Comparison of ENCODE assay signal across 14 cellular contexts in genomic region chr15:90617171-90617570, GRCh38.
A peak's percentile ranks its signal among the peaks of the same experiment; 100 is the strongest.
DNase-seq lines count a peak whose midpoint lies in the region; ATAC-seq and TF ChIP-seq lines count a peak whose summit lies in the region.
"Had no signal": no experiment of that assay in that cellular context is flagged by ENCODE, and none has a peak within 500 bp of the region (broad histone marks: within the 10 kb centered on the region; RNA-seq: fewer than 3 reads in every experiment).

No MANE protein-coding gene starts in this region.

- H3K9me3 ChIP-seq in left ventricle myocardium inferior (replicated peaks), result no peaks in the 10 kb centered on the region
- no peaks in the 10 kb centered on the region for H3K9me3 ChIP-seq in right atrium auricular region
- H3K9me3 ChIP-seq: HAP-1 had no signal

- intact Hi-C loops in left ventricle myocardium inferior (cut with micrococcal nuclease), result no loop called here

- DNase-seq in left ventricle myocardium inferior, result no peak
- no peak for DNase-seq in right atrium auricular region (ENCODE audit: low spot score)
- DNase-seq in activated naive CD8-positive, alpha-beta T cell treated with anti-CD3 and anti-CD28 coated beads, Interleukin-2, amount 50 U/mL, for 24 hours, result no peak
- DNase-seq in C1 segment of cervical spinal cord (lab: John Stamatoyannopoulos, UW), result no peak
- no peak for DNase-seq in globus pallidus (ENCODE audit: low spot score)
- no peak for DNase-seq in OCI-M2 (lab: John Stamatoyannopoulos, UW; ENCODE audit: unreplicated experiment)
- no peak for DNase-seq in stimulated activated CD4-positive, alpha-beta T cell treated with anti-CD3 and anti-CD28 coated beads, Interleukin-12 subunit alpha, Interleukin-12 subunit beta, amount 100 ng/mL, for 4 hours
- DNase-seq: activated effector memory CD4-positive, alpha-beta T cell treated with anti-CD3 and anti-CD28 coated beads, Interleukin-2, amount 50 U/mL, for 16 hours; natural killer cell; NCI-H1930; NCI-H446 treated with DMSO at 0.1 percent for 48 hours had no signal

- H3K36me3 Mint-ChIP-seq in activated naive CD8-positive, alpha-beta T cell treated with anti-CD3 and anti-CD28 coated beads, Interleukin-2, amount 50 U/mL, for 24 hours (ENCODE audit: low read depth), result peaks cover 26% of the 10 kb centered on the region
- H3K36me3 Mint-ChIP-seq in nephron (ENCODE audit: low read depth), result peaks cover 56% of the 10 kb centered on the region
- H3K36me3 Mint-ChIP-seq: natural killer cell had no signal

- ATAC-seq in activated naive CD8-positive, alpha-beta T cell treated with anti-CD3 and anti-CD28 coated beads, Interleukin-2, amount 50 U/mL, for 24 hours, result peak; percentile 75
- ATAC-seq: natural killer cell had no signal

- H3K27ac Mint-ChIP-seq in activated naive CD8-positive, alpha-beta T cell treated with anti-CD3 and anti-CD28 coated beads, Interleukin-2, amount 50 U/mL, for 24 hours, result peak overlapping the region; percentile 27
- peak overlapping the region in 2 of 3 experiments; percentile 2 to 24 for H3K27ac Mint-ChIP-seq in nephron

- H3K27me3 Mint-ChIP-seq in activated naive CD8-positive, alpha-beta T cell treated with anti-CD3 and anti-CD28 coated beads, Interleukin-2, amount 50 U/mL, for 24 hours, result no peaks in the 10 kb centered on the region
- no peaks in the 10 kb centered on the region for H3K27me3 Mint-ChIP-seq in nephron (ENCODE audit: low read depth)

- no peaks in the 10 kb centered on the region for H3K9me3 Mint-ChIP-seq in activated naive CD8-positive, alpha-beta T cell treated with anti-CD3 and anti-CD28 coated beads, Interleukin-2, amount 50 U/mL, for 24 hours
- H3K9me3 Mint-ChIP-seq in nephron, result no peaks in the 10 kb centered on the region
- H3K9me3 Mint-ChIP-seq: natural killer cell had no signal

- H3K4me3 Mint-ChIP-seq in activated naive CD8-positive, alpha-beta T cell treated with anti-CD3 and anti-CD28 coated beads, Interleukin-2, amount 50 U/mL, for 24 hours, result no peak overlapping the region
- H3K4me3 Mint-ChIP-seq in nephron, result no peak overlapping the region
- H3K4me3 Mint-ChIP-seq: natural killer cell had no signal

- TF ChIP-seq CTCF in left ventricle myocardium inferior (IDR thresholded peaks at IDR 0.05; ENCODE audit: borderline replicate concordance) (no peak), right atrium auricular region (IDR thresholded peaks at IDR 0.05) (no peak), nephron (IDR thresholded peaks at IDR 0.05; ENCODE audit: unreplicated experiment in 3 of 3) (no peak)

- H3K4me1 ChIP-seq in left ventricle myocardium inferior (peaks cover 19% of the 10 kb centered on the region), right atrium auricular region (peaks cover 0 to 4% of the 10 kb centered on the region in 2 donors)
- H3K4me1 ChIP-seq: HAP-1 had no signal

- H3K27me3 ChIP-seq in left ventricle myocardium inferior (ENCODE audit: low read depth), result no peaks in the 10 kb centered on the region
- H3K27me3 ChIP-seq in right atrium auricular region, result no peaks in the 10 kb centered on the region

- H3K4me3 ChIP-seq in left ventricle myocardium inferior, result no peak overlapping the region
- no peak overlapping the region for H3K4me3 ChIP-seq in right atrium auricular region
- H3K4me3 ChIP-seq: coronary artery, HAP-1 had no signal

- H3K27ac ChIP-seq in left ventricle myocardium inferior (replicated peaks) (peak overlapping the region; percentile 50), right atrium auricular region (peak overlapping the region in 1 of 2 donors; percentile 43)

- H3K36me3 ChIP-seq in left ventricle myocardium inferior, result peaks cover 67% of the 10 kb centered on the region
- H3K36me3 ChIP-seq in right atrium auricular region, result peaks cover 71% of the 10 kb centered on the region

- peaks cover 44% of the 10 kb centered on the region for H3K4me1 Mint-ChIP-seq in activated naive CD8-positive, alpha-beta T cell treated with anti-CD3 and anti-CD28 coated beads, Interleukin-2, amount 50 U/mL, for 24 hours
- peaks cover 44% of the 10 kb centered on the region for H3K4me1 Mint-ChIP-seq in nephron
